In genomic region chr15:65634381-65634780, GRCh38 we compare ENCODE assay signal across 21 cellular contexts. TPM values are rescaled to one million over a fixed set of nuclear protein-coding genes. Genes with fewer than 3 reads are reported as not detected.
DNase-seq lines count a peak whose midpoint lies in the region; ATAC-seq and TF ChIP-seq lines count a peak whose summit lies in the region.
"Had no signal": no experiment of that assay in that cellular context is flagged by ENCODE, and none has a peak within 500 bp of the region (broad histone marks: within the 10 kb centered on the region; RNA-seq: fewer than 3 reads in every experiment).

No MANE protein-coding gene starts in this region.

- H2AK5ac ChIP-seq in IMR-90 (ENCODE audit: low read depth, low read length) = no peak overlapping the region

- 0 out of 2 replicates have a peak, but pooled peaks cover 3% of the 10 kb centered on the region for H4K20me1 ChIP-seq in IMR-90 (ENCODE audit: insufficient read depth, low read length)
- H4K20me1 ChIP-seq: BLaER1 had no signal

- H3K56ac ChIP-seq in IMR-90 (ENCODE audit: extremely low read depth, insufficient read depth, low read length) = no peak overlapping the region

- H3K9me3 ChIP-seq in IMR-90 (ENCODE audit: control insufficient read depth, insufficient read depth, low read length) (no peaks in the 10 kb centered on the region), RWPE2 (ENCODE audit: severe bottlenecking) (no peaks in the 10 kb centered on the region), left ventricle myocardium inferior (replicated peaks) (no peaks in the 10 kb centered on the region)
- H3K9me3 ChIP-seq: BLaER1, Peyer's patch had no signal

- H3K36me3 ChIP-seq in IMR-90 (ENCODE audit: control insufficient read depth, insufficient read depth, low read length) (no peaks in the 10 kb centered on the region), RWPE2 (ENCODE audit: low read depth) (no peaks in the 10 kb centered on the region), left ventricle myocardium inferior (no peaks in the 10 kb centered on the region)
- H3K36me3 ChIP-seq: BLaER1, Peyer's patch had no signal

- dilution Hi-C loops in IMR-90 (cut with HindIII; ENCODE audit: low sequenced_read_pairs, unreplicated experiment) = no loop called here

- peak; percentile 24 for DNase-seq in AG10803 (ENCODE audit: low read depth)
- no peak for DNase-seq in IMR-90
- no peak for DNase-seq in RWPE2 (ENCODE audit: low spot score)
- DNase-seq in fibroblast of gingiva (ENCODE audit: low read depth) = peak; percentile 22
- DNase-seq in activated CD4-positive, alpha-beta T cell treated with anti-CD3 and anti-CD28 coated beads for 4 hours = no peak
- DNase-seq in RKO (ENCODE audit: low spot score) = no peak
- DNase-seq in left ventricle myocardium inferior = no peak
- DNase-seq in LoVo (ENCODE audit: low spot score) = no peak
- DNase-seq: CD4-positive, alpha-beta memory T cell; DMS153; GF-D8; NCI-H1417 treated with DMSO at 0.1 percent for 48 hours; NCI-H187 treated with DMSO at 0.1 percent for 48 hours; NCI-H2227 treated with DMSO at 0.1 percent for 48 hours; NCI-H524; Peyer's patch; SHP77 had no signal

- no peak overlapping the region for H4K91ac ChIP-seq in IMR-90 (ENCODE audit: insufficient read depth, low read depth, low read length)

- no peak overlapping the region for H3K4me3 ChIP-seq in AG10803 (ENCODE audit: low read length)
- no peak overlapping the region for H3K4me3 ChIP-seq in IMR-90 (ENCODE audit: insufficient read depth, low read depth, low read length)
- no peak overlapping the region for H3K4me3 ChIP-seq in RWPE2 (ENCODE audit: severe bottlenecking)
- H3K4me3 ChIP-seq in left ventricle myocardium inferior = no peak overlapping the region
- H3K4me3 ChIP-seq: BLaER1, GM23338, K562, Peyer's patch, SK-N-MC had no signal

- H3K23ac ChIP-seq in IMR-90 (ENCODE audit: low read depth, low read length) = no peak overlapping the region

- TF ChIP-seq RAD21 in IMR-90 (IDR thresholded peaks at IDR 0.05; ENCODE audit: low read length) = no peak

- no peak overlapping the region for H3K4me2 ChIP-seq in IMR-90 (ENCODE audit: low read depth, low read length)
- H3K4me2 ChIP-seq: BLaER1, GM23338 had no signal

- H3K4me1 ChIP-seq in IMR-90 (ENCODE audit: control insufficient read depth, insufficient read depth, low read length) (peaks cover 9% of the 10 kb centered on the region), RWPE2 (ENCODE audit: insufficient read depth, poor library complexity, severe bottlenecking) (no peaks in the 10 kb centered on the region), left ventricle myocardium inferior (peaks cover 7% of the 10 kb centered on the region)
- H3K4me1 ChIP-seq: Peyer's patch had no signal

- ATAC-seq in IMR-90 (ENCODE audit: low read depth) (no peak), RWPE2 (ENCODE audit: low read depth) (peak; percentile 28; the same call in 2 of the 3 replicates)
- ATAC-seq: K562 had no signal

- BruUV-seq in IMR-90 (replicated peaks; lab: Mats Ljungman, UMichigan) = no TSS peak

- no peak overlapping the region for H2BK5ac ChIP-seq in IMR-90 (ENCODE audit: low read depth, low read length, poor library complexity, severe bottlenecking)

- 0 out of 2 replicates have a peak overlapping the region, but pooled peaks have one; percentile 4 for H3K14ac ChIP-seq in IMR-90 (replicated peaks; ENCODE audit: low read depth, low read length)

- H3K9ac ChIP-seq in IMR-90 (ENCODE audit: low read depth, low read length) = no peak overlapping the region
- H3K9ac ChIP-seq: BLaER1 had no signal

- H3K27me3 ChIP-seq in IMR-90 (ENCODE audit: control insufficient read depth, insufficient read depth, low read length) (no peaks in the 10 kb centered on the region), RWPE2 (ENCODE audit: insufficient read depth, poor library complexity, severe bottlenecking) (no peaks in the 10 kb centered on the region), left ventricle myocardium inferior (ENCODE audit: low read depth) (no peaks in the 10 kb centered on the region)
- H3K27me3 ChIP-seq: BLaER1, Peyer's patch had no signal

- no peak overlapping the region for H2BK120ac ChIP-seq in IMR-90 (ENCODE audit: low read depth, low read length)

- no peak overlapping the region for H3K4ac ChIP-seq in IMR-90 (ENCODE audit: low read depth, low read length)

- POLR2A ChIA-PET in IMR-90 (lab: Charles Lee; ENCODE audit: unreplicated experiment) = no interaction called here

- WGBS in IMR-90 (ENCODE audit: extremely low coverage in 2 of 2, insufficient read length in 1 of 2), 2 experiments = no CpG with 5 or more reads among the region's 1 CpG

- no peak overlapping the region for H2BK20ac ChIP-seq in IMR-90 (ENCODE audit: low read depth, low read length)

- H3K79me1 ChIP-seq in IMR-90 (ENCODE audit: low read depth in 1 of 2, low read length in 2 of 2) = 0 out of 4 replicates have a peak, but pooled peaks cover 0 to 3% of the 10 kb centered on the region in 2 experiments

- in situ Hi-C loops in IMR-90 (cut with MboI; ENCODE audit: low sequenced_read_pairs) = no loop called here

- TF ChIP-seq CTCF in AG10803 (conservative IDR thresholded peaks at IDR 0.05; ENCODE audit: low read length) = no peak
- no peak for TF ChIP-seq CTCF in IMR-90 (conservative IDR thresholded peaks at IDR 0.05; ENCODE audit: low read depth, low read length)
- no peak for TF ChIP-seq CTCF in RWPE2 (IDR thresholded peaks at IDR 0.05; ENCODE audit: poor library complexity, severe bottlenecking)
- TF ChIP-seq CTCF in left ventricle myocardium inferior (IDR thresholded peaks at IDR 0.05; ENCODE audit: borderline replicate concordance) = no peak

- TF ChIP-seq POLR2A in IMR-90 (IDR thresholded peaks at IDR 0.05; ENCODE audit: low read depth, low read length) = no peak

- no peak overlapping the region for H3K18ac ChIP-seq in IMR-90 (ENCODE audit: low read depth, low read length)

- no peak overlapping the region for H4K8ac ChIP-seq in IMR-90 (ENCODE audit: low read depth in 2 of 2, low read length in 2 of 2)

- peaks cover 6% of the 10 kb centered on the region; the same call in 1 of the 2 replicates for H3K9me1 ChIP-seq in IMR-90 (ENCODE audit: insufficient read depth, low read length)

- no peak overlapping the region for H2BK15ac ChIP-seq in IMR-90 (ENCODE audit: low read depth, low read length)

- H3K27ac ChIP-seq in IMR-90 (ENCODE audit: insufficient read depth, low read length) (no peak overlapping the region), RWPE2 (ENCODE audit: poor library complexity, severe bottlenecking) (no peak overlapping the region), left ventricle myocardium inferior (replicated peaks) (no peak overlapping the region)
- H3K27ac ChIP-seq: BLaER1, Peyer's patch, SK-N-MC had no signal

- intact Hi-C loops in IMR-90 (cut with micrococcal nuclease) = loop anchor here (10.0 kb wide), 1 partner anchor 650 kb away; no protein-coding TSS in a partner anchor
- intact Hi-C loops in left ventricle myocardium inferior (cut with micrococcal nuclease) = no loop called here

- CTCF ChIA-PET in IMR-90 (lab: Yijun Ruan, JAX) = interaction anchor here (0.6 kb wide), 1 partner anchor 162 kb away, joined by 3 read pairs; no protein-coding TSS in a partner anchor

- no peak overlapping the region for H2AFZ ChIP-seq in IMR-90 (replicated peaks; ENCODE audit: low read length, poor library complexity)
- H2AFZ ChIP-seq: GM23338 had no signal

- H2AK9ac ChIP-seq in IMR-90 (replicated peaks; ENCODE audit: low read depth, low read length, poor library complexity) = no peak overlapping the region

- no peak overlapping the region for H4K5ac ChIP-seq in IMR-90 (ENCODE audit: low read depth, low read length)

TF ChIP-seq in IMR-90, 13 proteins besides CTCF, POLR2A, EP300 and RAD21:
- TF ChIP-seq RCOR1 (IDR thresholded peaks at IDR 0.05; ENCODE audit: insufficient replicate concordance, low read length) = no peak
- no peak for TF ChIP-seq CEBPB (IDR thresholded peaks at IDR 0.05; ENCODE audit: low read depth, low read length)
- TF ChIP-seq NFE2L2 (IDR thresholded peaks at IDR 0.05; ENCODE audit: low read depth, low read length) = no peak
- no peak for TF ChIP-seq MAZ (IDR thresholded peaks at IDR 0.05; ENCODE audit: borderline replicate concordance, low read depth, low read length)
- no peak for TF ChIP-seq ELK1 (IDR thresholded peaks at IDR 0.05; ENCODE audit: borderline replicate concordance, low read depth, low read length)
- no peak for TF ChIP-seq CHD1 (IDR thresholded peaks at IDR 0.05; ENCODE audit: low read depth, low read length)
- TF ChIP-seq MAFK (IDR thresholded peaks at IDR 0.05; ENCODE audit: low read depth, low read length) = no peak
- TF ChIP-seq FOS (IDR thresholded peaks at IDR 0.05; ENCODE audit: low read depth, low read length) = no peak

RNA-seq across cellular contexts. Expression of gene SLC24A1, which starts 12.6 kb away (rescaled TPM):
- total RNA-seq in IMR-90 (2012; rRNA removed) = 3.6 and 3.9 TPM in 2 replicates
- polyA plus RNA-seq in IMR-90 (2012; rRNA removed) = 3.8 and 4.9 TPM in 2 replicates
- polyA plus RNA-seq in IMR-90 (2012; cell fraction: cytosol; rRNA removed) = 2.3 and 4.2 TPM in 2 replicates
- polyA plus RNA-seq in IMR-90 (2012; cell fraction: nucleus; rRNA removed; ENCODE audit: low replicate concordance) = 2.7 and 5.6 TPM in 2 replicates
- 2.3 TPM for total RNA-seq in left ventricle myocardium inferior

RNA-seq across cellular contexts. Expression of gene INTS14, which starts 23.4 kb away (rescaled TPM):
- total RNA-seq in IMR-90 (2012; rRNA removed) = 22.9 and 33.9 TPM in 2 replicates
- polyA plus RNA-seq in IMR-90 (2012; rRNA removed) = 35.8 and 39.5 TPM in 2 replicates
- 14.9 and 17.2 TPM in 2 replicates for polyA plus RNA-seq in IMR-90 (2012; cell fraction: cytosol; rRNA removed)
- 18.7 and 60.0 TPM in 2 replicates for polyA plus RNA-seq in IMR-90 (2012; cell fraction: nucleus; rRNA removed; ENCODE audit: low replicate concordance)
- 12.2 TPM for total RNA-seq in left ventricle myocardium inferior

Comparison
In these comparisons a context has a peak if more than half of its experiments do, and no peak if none do; other contexts are left out.
1. DNase-seq: peak in AG10803 (single experiment) and fibroblast of gingiva (single experiment); none in IMR-90 (single experiment), RWPE2 (single experiment), activated CD4-positive, alpha-beta T cell treated with anti-CD3 and anti-CD28 coated beads for 4 hours (0 of 2), RKO (single experiment), left ventricle myocardium inferior (single experiment) and LoVo (single experiment).